In genomic region chr11:86160546-86161149, GRCh38 we compare ENCODE assay signal across 12 cellular contexts.
DNase-seq lines count a peak whose midpoint lies in the region; ATAC-seq, FAIRE-seq and TF ChIP-seq lines count a peak whose summit lies in the region.
"Had no signal": no experiment of that assay in that cellular context is flagged by ENCODE, and none has a peak within 500 bp of the region (broad histone marks: within the 10 kb centered on the region; RNA-seq: fewer than 3 reads in every experiment).

No MANE protein-coding gene starts in this region.

- in situ Hi-C loops in GM23248 (cut with MboI), result no loop called here

- no peaks in the 10 kb centered on the region for H3K36me3 Mint-ChIP-seq in stimulated activated memory B cell treated with anti-CD40 and anti-IgM and Interleukin-4, amounts not matched to agents 10 μg/mL and 1 μg/mL and 100 μg/mL, for 72 hours

- TF ChIP-seq EP300 in A549 (IDR thresholded peaks at IDR 0.05), result peak in 1 of 2 experiments; percentile 9; a peak in 1 of 5 replicates

- peak; percentile 78 to 80 for ATAC-seq in A549
- no peak for ATAC-seq in stimulated activated memory B cell treated with anti-CD40 and anti-IgM and Interleukin-4, amounts not matched to agents 10 μg/mL and 1 μg/mL and 100 μg/mL, for 72 hours
- no peak for ATAC-seq in HG03108 (IDR thresholded peaks at IDR 0.05; ENCODE audit: unreplicated experiment)

- no peaks in the 10 kb centered on the region for H4K20me1 ChIP-seq in GM23248 (ENCODE audit: insufficient read depth)

- 9% methylated on average over 1 of the region's 1 CpG for WGBS in A549 (ENCODE audit: missing lambda C conversion rate)
- WGBS in GM23248 (ENCODE audit: low coverage in 1 of 2, low lambda C conversion rate in 2 of 2, missing lambda C conversion rate in 2 of 2), 2 experiments, result 55 to 89% methylated on average over 1 of the region's 1 CpG

- H3F3A ChIP-seq in GM23248 (ENCODE audit: insufficient read depth), result peaks cover 32% of the 10 kb centered on the region

- POLR2A ChIA-PET in A549 (lab: Yijun Ruan, JAX), result interaction anchor here (0.9 to 2.0 kb wide), 4 partner anchors 13 to 92 kb away, joined by 3 to 21 read pairs (median 4); partner anchors contain the start of genes EED and PICALM

- H3K4me2 ChIP-seq in A549 (peak overlapping the region; percentile 33), GM23248 (ENCODE audit: unreplicated experiment) (no peak overlapping the region)

- H3K36me3 ChIP-seq in GM23248 (ENCODE audit: low read depth), result no peaks in the 10 kb centered on the region
- H3K36me3 ChIP-seq: right atrium auricular region, upper lobe of left lung had no signal

- TF ChIP-seq CTCF in A549 (IDR thresholded peaks at IDR 0.05) (no peak), fibroblast of pulmonary artery (IDR thresholded peaks at IDR 0.05; ENCODE audit: low read length, missing control alignments) (no peak)

- TF ChIP-seq POLR2A in A549 (IDR thresholded peaks at IDR 0.05; ENCODE audit: low read length) (no peak), H54 (IDR thresholded peaks at IDR 0.05; ENCODE audit: low read depth, low read length) (no peak)

- FAIRE-seq in A549 (lab: Jason Lieb, UNC) (no peak), RCC 7860 (lab: Jason Lieb, UNC) (no peak), H54 (lab: Jason Lieb, UNC) (no peak)

- H3K4me3 ChIP-seq in A549, result no peak overlapping the region
- H3K4me3 ChIP-seq in GM23248, result no peak overlapping the region
- H3K4me3 ChIP-seq in fibroblast of pulmonary artery (replicated peaks; ENCODE audit: low read depth, low read length), result no peak overlapping the region
- H3K4me3 ChIP-seq: right atrium auricular region, upper lobe of left lung had no signal

- no peaks in the 10 kb centered on the region for H3K9me2 ChIP-seq in GM23248 (ENCODE audit: insufficient read depth)

- no peaks in the 10 kb centered on the region for H3K27me3 Mint-ChIP-seq in stimulated activated memory B cell treated with anti-CD40 and anti-IgM and Interleukin-4, amounts not matched to agents 10 μg/mL and 1 μg/mL and 100 μg/mL, for 72 hours

- no peaks in the 10 kb centered on the region for H3K9me3 Mint-ChIP-seq in stimulated activated memory B cell treated with anti-CD40 and anti-IgM and Interleukin-4, amounts not matched to agents 10 μg/mL and 1 μg/mL and 100 μg/mL, for 72 hours

- no peak overlapping the region for H3K27ac Mint-ChIP-seq in stimulated activated memory B cell treated with anti-CD40 and anti-IgM and Interleukin-4, amounts not matched to agents 10 μg/mL and 1 μg/mL and 100 μg/mL, for 72 hours

- H3K4me1 Mint-ChIP-seq in stimulated activated memory B cell treated with anti-CD40 and anti-IgM and Interleukin-4, amounts not matched to agents 10 μg/mL and 1 μg/mL and 100 μg/mL, for 72 hours, result peaks cover 34% of the 10 kb centered on the region

- no peak overlapping the region for H3K4me3 Mint-ChIP-seq in stimulated activated memory B cell treated with anti-CD40 and anti-IgM and Interleukin-4, amounts not matched to agents 10 μg/mL and 1 μg/mL and 100 μg/mL, for 72 hours

- H3K27me3 ChIP-seq in GM23248 (replicated peaks; ENCODE audit: insufficient read depth), result no peaks in the 10 kb centered on the region
- H3K27me3 ChIP-seq: right atrium auricular region, upper lobe of left lung had no signal

- CTCF ChIA-PET in A549 (lab: Yijun Ruan, JAX), result interaction anchor here (0.6 to 7.4 kb wide), 5 partner anchors 11 to 115 kb away, joined by 3 to 47 read pairs (median 4); partner anchors contain the start of gene PICALM

- 0 out of 2 replicates have a peak overlapping the region, but pooled peaks have one; percentile 78 for H2AFZ ChIP-seq in GM23248

- H3K4me1 ChIP-seq in A549, result peaks cover 38% of the 10 kb centered on the region
- peaks cover 34% of the 10 kb centered on the region for H3K4me1 ChIP-seq in GM23248 (ENCODE audit: insufficient read depth)

- no peak overlapping the region for H3K9ac ChIP-seq in GM23248

- DNase-seq in A549 (ENCODE audit: low read depth in 1 of 2, low spot score in 1 of 2) (peak in 1 of 2 experiments; percentile 69), GM23248 (peak; percentile 48), RCC 7860 (ENCODE audit: low spot score) (peak; percentile 39), fibroblast of pulmonary artery (ENCODE audit: low read depth) (peak; percentile 51), H54 (ENCODE audit: insufficient read length, low spot score) (no peak)
- no peak for DNase-seq in stimulated activated naive CD4-positive, alpha-beta T cell treated with Interleukin-2 at 50 U/mL for 16 hours (lab: John Stamatoyannopoulos, UW)
- DNase-seq: amniotic stem cell, NCI-H1105, upper lobe of left lung had no signal

- no peaks in the 10 kb centered on the region for H3K79me2 ChIP-seq in GM23248 (ENCODE audit: insufficient read depth)

- H3K9me3 ChIP-seq in A549, result no peaks in the 10 kb centered on the region
- no peaks in the 10 kb centered on the region for H3K9me3 ChIP-seq in GM23248 (ENCODE audit: low read depth)
- H3K9me3 ChIP-seq: right atrium auricular region, upper lobe of left lung had no signal

- no peak; a peak in 1 of 5 replicates for TF ChIP-seq RAD21 in A549 (conservative IDR thresholded peaks at IDR 0.05 in 1 of 2, IDR thresholded peaks at IDR 0.05 in 1 of 2)

- peak overlapping the region; percentile 61 to 75 for H3K27ac ChIP-seq in A549
- 0 out of 2 replicates have a peak overlapping the region, but pooled peaks have one; percentile 84 for H3K27ac ChIP-seq in GM23248

TF ChIP-seq in A549, 52 proteins besides CTCF, POLR2A, EP300 and RAD21 (continues in another document):
- TF ChIP-seq GATA3 (IDR thresholded peaks at IDR 0.05; ENCODE audit: borderline replicate concordance) (peak; percentile 95), EHMT2 (IDR thresholded peaks at IDR 0.05; ENCODE audit: low read depth) (no peak), CHD2 (IDR thresholded peaks at IDR 0.05; ENCODE audit: low read length, partially characterized antibody) (no peak), FOXS1 (CRISPR knock-in tag; IDR thresholded peaks at IDR 0.05) (no peak), KDM5A (IDR thresholded peaks at IDR 0.05) (no peak), JUNB (IDR thresholded peaks at IDR 0.05) (peak; percentile 51; the same call in 1 of the 2 replicates), KDM1A (IDR thresholded peaks at IDR 0.05; ENCODE audit: low read depth) (no peak), HOXB5 (CRISPR knock-in tag; IDR thresholded peaks at IDR 0.05) (no peak), HMGXB4 (CRISPR knock-in tag; IDR thresholded peaks at IDR 0.05; ENCODE audit: borderline replicate concordance) (no peak), PHF8 (IDR thresholded peaks at IDR 0.05; ENCODE audit: borderline replicate concordance, low read depth) (no peak), USF2 (IDR thresholded peaks at IDR 0.05) (peak; percentile 51; the same call in 1 of the 2 replicates), CBX2 (IDR thresholded peaks at IDR 0.05; ENCODE audit: borderline replicate concordance, low read depth) (no peak), CHD4 (IDR thresholded peaks at IDR 0.05; ENCODE audit: borderline replicate concordance) (peak; percentile 46; the same call in 1 of the 2 replicates), JUN (IDR thresholded peaks at IDR 0.05) (peak in 1 of 2 experiments; percentile 49; a peak in 1 of 5 replicates), BCL3 (IDR thresholded peaks at IDR 0.05) (no peak), MAZ (IDR thresholded peaks at IDR 0.05; ENCODE audit: borderline replicate concordance, low read depth, low read length) (no peak), ATOH8 (CRISPR knock-in tag; IDR thresholded peaks at IDR 0.05; ENCODE audit: low read depth) (no peak), MAFK (IDR thresholded peaks at IDR 0.05; ENCODE audit: partially characterized antibody) (no peak), RARB (CRISPR knock-in tag; IDR thresholded peaks at IDR 0.05) (no peak), ESRRA (IDR thresholded peaks at IDR 0.05; ENCODE audit: borderline replicate concordance, low read length) (no peak), ZNF302 (CRISPR knock-in tag; IDR thresholded peaks at IDR 0.05) (no peak), HEYL (CRISPR knock-in tag; IDR thresholded peaks at IDR 0.05) (no peak)

Comparison
In these comparisons a context has a peak if more than half of its experiments do, and no peak if none do; other contexts are left out.
1. ATAC-seq: peak in A549 (2 of 2); none in stimulated activated memory B cell treated with anti-CD40 and anti-IgM and Interleukin-4, amounts not matched to agents 10 μg/mL and 1 μg/mL and 100 μg/mL, for 72 hours (single experiment) and HG03108 (single experiment).
2. DNase-seq: peak in GM23248 (single experiment), RCC 7860 (single experiment) and fibroblast of pulmonary artery (single experiment); none in stimulated activated naive CD4-positive, alpha-beta T cell treated with Interleukin-2 at 50 U/mL for 16 hours (single experiment) and H54 (single experiment).